ENCODE assay signal across 8 cellular contexts in genomic region chr1:206556748-206557635, GRCh38. TPM values are rescaled to one million over a fixed set of nuclear protein-coding genes. Genes with fewer than 3 reads are reported as not detected.
DNase-seq lines count a peak whose midpoint lies in the region; ATAC-seq and TF ChIP-seq lines count a peak whose summit lies in the region.

No MANE protein-coding gene starts in this region.

- DNase-seq in HUDEP-2 (lab: John Stamatoyannopoulos, UW; ENCODE audit: unreplicated experiment in 76 of 76): peak in 66 of 76 experiments; percentile 15 to 80 (median 62)
- DNase-seq in RPMI8226: peak; percentile 93
- DNase-seq in activated T-helper 1 cell treated with anti-CD3 and anti-CD28 coated beads, Interleukin-2, amount 50 U/mL, for 16 hours (ENCODE audit: low read depth in 1 of 2, low spot score in 1 of 2): peak; percentile 79 to 82
- DNase-seq in fibroblast of villous mesenchyme (ENCODE audit: low read depth): peak; percentile 45
- peak; percentile 57 for DNase-seq in neural crest cell (ENCODE audit: low read depth, low spot score)
- DNase-seq in stomach: peak; percentile 82

- peaks cover 0 to 17% (median 0%) of the 10 kb centered on the region in 11 experiments; a peak in 2 of 22 replicates for H4K20me1 ChIP-seq in BLaER1 treated with 17β-estradiol and CSF1 and Interleukin-3, amounts not matched to agents 10 nM and 100 nM

- no peaks in the 10 kb centered on the region for H3K36me3 Mint-ChIP-seq in neural crest cell (ENCODE audit: low read depth)

- no peaks in the 10 kb centered on the region for H3K9me3 Mint-ChIP-seq in neural crest cell

- peaks cover 46% of the 10 kb centered on the region for H3K4me1 Mint-ChIP-seq in neural crest cell

- H3K27ac Mint-ChIP-seq in neural crest cell (ENCODE audit: unreplicated experiment): no peak overlapping the region

- H3K27me3 ChIP-seq in BLaER1 treated with 17β-estradiol and CSF1 and Interleukin-3, amounts not matched to agents 10 nM and 100 nM: no peaks in the 10 kb centered on the region
- no peaks in the 10 kb centered on the region for H3K27me3 ChIP-seq in stomach

- TF ChIP-seq CTCF in fibroblast of villous mesenchyme (IDR thresholded peaks at IDR 0.05; ENCODE audit: insufficient read depth, low read depth, low read length): no peak
- peak; percentile 20 for TF ChIP-seq CTCF in neural crest cell (conservative IDR thresholded peaks at IDR 0.05)
- no peak for TF ChIP-seq CTCF in stomach (IDR thresholded peaks at IDR 0.05)

- peak overlapping the region; percentile 92 to 100 (median 99) for H3K4me2 ChIP-seq in BLaER1 treated with 17β-estradiol and CSF1 and Interleukin-3, amounts not matched to agents 10 nM and 100 nM

- ATAC-seq in GM19438 (IDR thresholded peaks at IDR 0.05; ENCODE audit: low read depth, unreplicated experiment): peak; percentile 43

- TF ChIP-seq EP300 in stomach (IDR thresholded peaks at IDR 0.05): no peak

- H3K27ac ChIP-seq in BLaER1 treated with 17β-estradiol and CSF1 and Interleukin-3, amounts not matched to agents 10 nM and 100 nM: peak overlapping the region; percentile 88 to 98 (median 95)
- peak overlapping the region; percentile 42 to 94 (median 85) for H3K27ac ChIP-seq in stomach

- TF ChIP-seq POLR2A in stomach (IDR thresholded peaks at IDR 0.05): no peak

- H3K4me3 ChIP-seq in BLaER1 treated with 17β-estradiol and CSF1 and Interleukin-3, amounts not matched to agents 10 nM and 100 nM: peak overlapping the region; percentile 75 to 96 (median 92)
- H3K4me3 ChIP-seq in fibroblast of villous mesenchyme (ENCODE audit: low read depth, low read length) (peak overlapping the region; percentile 56), stomach (peak overlapping the region; percentile 60 to 70 (median 60))

- H3K4me1 ChIP-seq in BLaER1 treated with 17β-estradiol and CSF1 and Interleukin-3, amounts not matched to agents 10 nM and 100 nM: peaks cover 65 to 80% (median 72%) of the 10 kb centered on the region in 10 experiments
- H3K4me1 ChIP-seq in stomach: peaks cover 53 to 77% (median 67%) of the 10 kb centered on the region in 4 donors

- no peaks in the 10 kb centered on the region for H3K9me3 ChIP-seq in BLaER1 treated with 17β-estradiol and CSF1 and Interleukin-3, amounts not matched to agents 10 nM and 100 nM (replicated peaks in 1 of 11)
- H3K9me3 ChIP-seq in stomach: no peaks in the 10 kb centered on the region

- H3K4me3 Mint-ChIP-seq in neural crest cell: peak overlapping the region; percentile 85

- intact Hi-C loops in stomach (cut with DNase I; ENCODE audit: low total_unique reads): no loop called here

- H3K9ac ChIP-seq in BLaER1 treated with 17β-estradiol and CSF1 and Interleukin-3, amounts not matched to agents 10 nM and 100 nM: peak overlapping the region; percentile 90 to 97 (median 94)

- WGBS in stomach, 5 donors: 1% methylated on average over 33 to 67 of the region's 67 CpGs

- H3K36me3 ChIP-seq in BLaER1 treated with 17β-estradiol and CSF1 and Interleukin-3, amounts not matched to agents 10 nM and 100 nM: peaks cover 12 to 24% (median 21%) of the 10 kb centered on the region in 11 experiments; a peak in 19 of 22 replicates
- H3K36me3 ChIP-seq in stomach: peaks cover 0 to 3% (median under 1%) of the 10 kb centered on the region in 4 donors

- H3K27me3 Mint-ChIP-seq in neural crest cell (ENCODE audit: low read depth): peaks cover 25% of the 10 kb centered on the region

RNA-seq across cellular contexts. Expression of gene RASSF5, which starts 49.7 kb away (rescaled TPM):
- 0.86 and 1.6 TPM in 2 replicates for total RNA-seq in fibroblast of villous mesenchyme
- total RNA-seq in neural crest cell: 1.2 and 1.4 TPM in 2 replicates
- total RNA-seq in stomach: 10 to 100 TPM in 1 of 5 donors, 1 to 10 TPM in 4; 2.2 to 44.5 (median 5.8) TPM
- 10 to 100 TPM in 1 of 3 donors, 1 to 10 TPM in 2; 8.1 to 13.6 (median 9.2) TPM for polyA plus RNA-seq in stomach

RNA-seq across cellular contexts. Expression of gene EIF2D, which starts 55.3 kb away (rescaled TPM):
- total RNA-seq in fibroblast of villous mesenchyme: 40.6 and 47.9 TPM in 2 replicates
- 37.5 and 38.2 TPM in 2 replicates for total RNA-seq in neural crest cell
- 100 to 1,000 TPM in 1 of 5 donors, 10 to 100 TPM in 4; 16.9 to 130 (median 39.8) TPM for total RNA-seq in stomach
- 10 to 100 TPM; 48.7 to 55.8 (median 48.9) TPM for polyA plus RNA-seq in stomach

Comparison
In these comparisons a context has a peak if more than half of its experiments do, and no peak if none do; other contexts are left out.
1. Peak in every context shown above with its lines: DNase-seq, ATAC-seq, H3K4me3 ChIP-seq and H3K27ac ChIP-seq.